15 cellular contexts compared by ENCODE assay signal in the genomic region with DNA sequence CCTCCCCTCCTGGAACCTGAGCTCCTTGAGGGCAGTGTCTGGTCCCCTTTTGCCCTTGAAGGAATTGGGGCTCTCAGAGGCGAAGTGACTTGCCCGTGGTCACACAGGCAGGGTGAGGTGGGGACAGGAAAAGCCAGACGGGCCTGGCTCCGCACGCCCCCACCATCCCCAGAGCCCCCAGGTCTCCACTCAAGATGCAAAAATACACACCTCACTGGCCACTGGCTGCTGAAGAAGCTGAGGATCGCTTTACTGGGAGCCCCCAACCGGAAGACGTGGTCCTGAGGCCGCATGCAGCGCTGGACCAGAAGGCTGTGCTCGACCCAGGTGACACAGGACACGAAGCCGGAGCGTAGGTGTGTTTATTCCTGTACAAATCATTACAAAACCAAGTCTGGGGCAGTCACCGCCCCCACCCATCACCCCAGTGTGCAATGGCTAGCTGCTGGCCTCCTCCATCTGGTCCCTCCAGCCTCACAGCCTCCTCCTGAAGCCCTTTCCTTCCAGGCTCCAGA. TPM values are rescaled to one million over a fixed set of nuclear protein-coding genes. Genes with fewer than 3 reads are reported as not detected.
DNase-seq lines count a peak whose midpoint lies in the region; ATAC-seq, FAIRE-seq and TF ChIP-seq lines count a peak whose summit lies in the region.
"Had no signal": no experiment of that assay in that cellular context is flagged by ENCODE, and none has a peak within 500 bp of the region (broad histone marks: within the 10 kb centered on the region; RNA-seq: fewer than 3 reads in every experiment).

No MANE protein-coding gene starts in this region.

- CTCF ChIA-PET in A673 (lab: Charles Lee), result interaction anchor here (0.9 kb wide), 1 partner anchor 15 kb away, joined by 6 read pairs; no protein-coding TSS in a partner anchor

- peaks cover 23% of the 10 kb centered on the region for H3K36me3 ChIP-seq in A673 (ENCODE audit: insufficient read depth, low read length, poor library complexity, severe bottlenecking)
- H3K36me3 ChIP-seq in GM23338 (ENCODE audit: insufficient read depth), result peaks cover 6% of the 10 kb centered on the region
- H3K36me3 ChIP-seq in neural progenitor cell, result no peaks in the 10 kb centered on the region
- H3K36me3 ChIP-seq: neutrophil had no signal

- H3K4me1 ChIP-seq in A673 (ENCODE audit: insufficient read depth, low read length, poor library complexity, severe bottlenecking) (peaks cover 32% of the 10 kb centered on the region), GM23338 (ENCODE audit: insufficient read depth) (no peaks in the 10 kb centered on the region), neural progenitor cell (peaks cover 5% of the 10 kb centered on the region)

- BruUV-seq in A673 (replicated peaks; lab: Mats Ljungman, UMichigan), result no TSS peak

- intact Hi-C loops in A673 (cut with micrococcal nuclease; ENCODE audit: unreplicated experiment), result no loop called here

- H3K4me3 Mint-ChIP-seq in GM23338 (no peak overlapping the region), chondrocyte (ENCODE audit: unreplicated experiment) (no peak overlapping the region), neural progenitor cell (no peak overlapping the region)
- H3K4me3 Mint-ChIP-seq: activated B cell treated with CpG ODN at 0.5 μM for 24 hours; activated naive CD8-positive, alpha-beta T cell had no signal

- H3K27ac Mint-ChIP-seq in GM23338, result no peak overlapping the region
- H3K27ac Mint-ChIP-seq in chondrocyte (ENCODE audit: unreplicated experiment), result peak overlapping the region; percentile 87
- H3K27ac Mint-ChIP-seq in neural progenitor cell, result peak overlapping the region; percentile 46
- H3K27ac Mint-ChIP-seq: activated naive CD8-positive, alpha-beta T cell had no signal

- no peaks in the 10 kb centered on the region for H3K9me2 ChIP-seq in GM23338 (ENCODE audit: insufficient read depth)

- H3K36me3 Mint-ChIP-seq in GM23338 (ENCODE audit: low read depth), result peaks cover 18% of the 10 kb centered on the region
- peaks cover 17% of the 10 kb centered on the region for H3K36me3 Mint-ChIP-seq in chondrocyte (ENCODE audit: low read depth)
- peaks cover 5% of the 10 kb centered on the region for H3K36me3 Mint-ChIP-seq in neural progenitor cell
- H3K36me3 Mint-ChIP-seq: activated naive CD8-positive, alpha-beta T cell had no signal

- H3K9me3 Mint-ChIP-seq in GM23338 (no peaks in the 10 kb centered on the region), chondrocyte (ENCODE audit: low read depth) (no peaks in the 10 kb centered on the region), neural progenitor cell (no peaks in the 10 kb centered on the region)
- H3K9me3 Mint-ChIP-seq: activated B cell treated with CpG ODN at 0.5 μM for 24 hours had no signal

- H3K4me3 ChIP-seq in A673 (ENCODE audit: low read depth, low read length, poor library complexity, severe bottlenecking) (no peak overlapping the region), GM23338 (no peak overlapping the region), neural progenitor cell (no peak overlapping the region)
- H3K4me3 ChIP-seq: esophagus muscularis mucosa had no signal

- ATAC-seq in GM23338 (no peak), GM21423 (IDR thresholded peaks at IDR 0.05; ENCODE audit: unreplicated experiment) (no peak)

- H2AFZ ChIP-seq in GM23338 (no peak overlapping the region), neural progenitor cell (replicated peaks) (no peak overlapping the region)

- H3K27me3 Mint-ChIP-seq in GM23338 (ENCODE audit: insufficient read depth, low read depth, poor library complexity), result peaks cover 23% of the 10 kb centered on the region
- no peaks in the 10 kb centered on the region for H3K27me3 Mint-ChIP-seq in chondrocyte (ENCODE audit: low read depth)
- peaks cover 2% of the 10 kb centered on the region for H3K27me3 Mint-ChIP-seq in neural progenitor cell (ENCODE audit: insufficient read depth, low read depth)
- H3K27me3 Mint-ChIP-seq: activated B cell treated with CpG ODN at 0.5 μM for 24 hours; activated naive CD8-positive, alpha-beta T cell had no signal

- POLR2A ChIA-PET in A673 (lab: Charles Lee; ENCODE audit: low non-redundant PET), result no interaction called here

- FAIRE-seq in urothelium cell line (lab: Jason Lieb, UNC) (no peak), frontal cortex (lab: Jason Lieb, UNC) (no peak)

- no peaks in the 10 kb centered on the region for H3K27me3 ChIP-seq in A673 (replicated peaks; ENCODE audit: insufficient read depth, low read depth, low read length, poor library complexity)
- no peaks in the 10 kb centered on the region for H3K27me3 ChIP-seq in GM23338 (ENCODE audit: insufficient read depth)
- H3K27me3 ChIP-seq in neural progenitor cell, result no peaks in the 10 kb centered on the region
- H3K27me3 ChIP-seq: BE2C, esophagus muscularis mucosa, neutrophil had no signal

- H3K27ac ChIP-seq in A673 (ENCODE audit: low read depth, low read length, poor library complexity, severe bottlenecking), result peak overlapping the region; percentile 80
- H3K27ac ChIP-seq in GM23338 (ENCODE audit: low read depth), result peak overlapping the region; percentile 55; the same call in 1 of the 2 replicates
- H3K27ac ChIP-seq in neural progenitor cell, result peak overlapping the region; percentile 70
- H3K27ac ChIP-seq: neutrophil had no signal

- no peak for TF ChIP-seq CTCF in A673 (conservative IDR thresholded peaks at IDR 0.05; ENCODE audit: low read depth, low read length)
- TF ChIP-seq CTCF in GM23338 (conservative IDR thresholded peaks at IDR 0.05; ENCODE audit: low read depth in 2 of 2), result no peak
- TF ChIP-seq CTCF in chondrocyte (IDR thresholded peaks at IDR 0.05), result no peak
- TF ChIP-seq CTCF in neural progenitor cell (IDR thresholded peaks at IDR 0.05), result no peak

- H3K9ac ChIP-seq in neural progenitor cell, result no peak overlapping the region

- DNase-seq in A673 (ENCODE audit: low spot score) (no peak), GM23338 (ENCODE audit: low spot score) (no peak), chondrocyte (ENCODE audit: low spot score) (peak; percentile 60), neural progenitor cell (ENCODE audit: low spot score) (no peak), NCI-H345 treated with DMSO at 0.1 percent for 48 hours (lab: John Stamatoyannopoulos, UW; ENCODE audit: unreplicated experiment) (no peak), urothelium cell line (ENCODE audit: low spot score) (no peak), frontal cortex (ENCODE audit: low spot score in 2 of 2) (no peak)
- DNase-seq: activated B cell treated with CpG ODN at 0.5 μM for 24 hours; stimulated activated CD4-positive, alpha-beta T cell treated with anti-CD3 and anti-CD28 coated beads, Interleukin-12 subunit alpha, Interleukin-12 subunit beta, amount 100 ng/mL, for 4 hours; SW 1271 had no signal

- no peak overlapping the region for H3K4me2 ChIP-seq in GM23338
- H3K4me2 ChIP-seq in neural progenitor cell, result no peak overlapping the region

- H4K20me1 ChIP-seq in GM23338 (replicated peaks; ENCODE audit: insufficient read depth), result peaks cover 4% of the 10 kb centered on the region
- H4K20me1 ChIP-seq in neural progenitor cell (ENCODE audit: low read depth), result no peaks in the 10 kb centered on the region

- H3K4me1 Mint-ChIP-seq in GM23338 (peaks cover 21% of the 10 kb centered on the region), chondrocyte (ENCODE audit: low read depth) (peaks cover 24% of the 10 kb centered on the region), neural progenitor cell (peaks cover 23% of the 10 kb centered on the region)

- no peaks in the 10 kb centered on the region for H3K79me2 ChIP-seq in GM23338 (replicated peaks; ENCODE audit: insufficient read depth)
- no peaks in the 10 kb centered on the region for H3K79me2 ChIP-seq in neural progenitor cell (ENCODE audit: low read depth)

- 0 out of 2 replicates have a peak, but pooled peaks cover 6% of the 10 kb centered on the region for H3F3A ChIP-seq in GM23338 (replicated peaks; ENCODE audit: low read depth)
- peaks cover 10% of the 10 kb centered on the region for H3F3A ChIP-seq in neural progenitor cell (ENCODE audit: low read depth)

- H3K9me3 ChIP-seq in A673 (ENCODE audit: low read depth, low read length, poor library complexity, severe bottlenecking), result no peaks in the 10 kb centered on the region
- no peaks in the 10 kb centered on the region for H3K9me3 ChIP-seq in neural progenitor cell (ENCODE audit: low read depth)
- H3K9me3 ChIP-seq: BE2C, esophagus muscularis mucosa, neutrophil had no signal

RNA-seq across cellular contexts. Expression of a gene that starts 7.6 kb away (rescaled TPM):
- 35.8 and 52.9 TPM in 2 replicates for total RNA-seq in A673 (2021)
- 6.7 and 16.2 TPM in 2 replicates for total RNA-seq in GM23338 (2014; rRNA removed; shearing (Covaris generic))
- 35.5 and 36.3 TPM in 2 replicates for polyA plus RNA-seq in GM23338 (2016; fragmentation: Nextera tagmentation; extraction: Ambion mirVana)
- total RNA-seq in chondrocyte, result 75.3 to 83.8 TPM (median 77.2 TPM) in 3 replicates
- 20.5 and 25.6 TPM in 2 replicates for total RNA-seq in neural progenitor cell (ENCODE audit: low replicate concordance)
- 25.7 TPM for total RNA-seq in frontal cortex

RNA-seq across cellular contexts. Expression of a gene that starts 14.4 kb away (rescaled TPM):
- total RNA-seq in A673 (2021), result 34.7 and 40.4 TPM in 2 replicates
- 39.2 and 46.3 TPM in 2 replicates for total RNA-seq in GM23338 (2014; rRNA removed; shearing (Covaris generic))
- 20.7 and 21.5 TPM in 2 replicates for polyA plus RNA-seq in GM23338 (2016; fragmentation: Nextera tagmentation; extraction: Ambion mirVana)
- 45.5 to 54.3 TPM (median 47.5 TPM) in 3 replicates for total RNA-seq in chondrocyte
- total RNA-seq in neural progenitor cell (ENCODE audit: low replicate concordance), result 14.3 and 42.7 TPM in 2 replicates
- total RNA-seq in frontal cortex, result 28.5 TPM

RNA-seq across cellular contexts. Expression of a gene that starts 30.6 kb away (rescaled TPM):
- total RNA-seq in A673 (2021) (29.9 and 31.1 TPM in 2 replicates), chondrocyte (81.3 to 101 TPM (median 89.5 TPM) in 3 replicates), neural progenitor cell (ENCODE audit: low replicate concordance) (0.19 TPM in 1 of 2 replicates, not detected in the other), frontal cortex (0.82 TPM)
- total RNA-seq in GM23338 (2014; rRNA removed; shearing (Covaris generic)), result 1.4 and 3.0 TPM in 2 replicates
- polyA plus RNA-seq in GM23338 (2016; fragmentation: Nextera tagmentation; extraction: Ambion mirVana), result 2.6 TPM in 2 replicates

RNA-seq across cellular contexts. Expression of a gene that starts 31.8 kb away (rescaled TPM):
- total RNA-seq in A673 (2021) (11.8 and 15.8 TPM in 2 replicates), chondrocyte (22.2 to 25.5 TPM (median 24.4 TPM) in 3 replicates), neural progenitor cell (ENCODE audit: low replicate concordance) (5.5 and 11.1 TPM in 2 replicates), frontal cortex (6.5 TPM)
- 35.3 and 39.1 TPM in 2 replicates for total RNA-seq in GM23338 (2014; rRNA removed; shearing (Covaris generic))
- 7.9 and 8.1 TPM in 2 replicates for polyA plus RNA-seq in GM23338 (2016; fragmentation: Nextera tagmentation; extraction: Ambion mirVana)

RNA-seq across cellular contexts. Expression of a gene that starts 45.5 kb away (rescaled TPM):
- total RNA-seq in A673 (2021), result 2.6 and 3.9 TPM in 2 replicates
- 7.5 and 13.4 TPM in 2 replicates for total RNA-seq in GM23338 (2014; rRNA removed; shearing (Covaris generic))
- polyA plus RNA-seq in GM23338 (2016; fragmentation: Nextera tagmentation; extraction: Ambion mirVana), result 19.5 and 25.1 TPM in 2 replicates
- 1.4 to 4.3 TPM (median 2.7 TPM) in 3 replicates for total RNA-seq in chondrocyte
- total RNA-seq in neural progenitor cell (ENCODE audit: low replicate concordance), result 1.4 and 8.8 TPM in 2 replicates
- 6.1 TPM for total RNA-seq in frontal cortex
